ENCODE assay signal across 17 cellular contexts in genomic region chr18:69795785-69796184, GRCh38.
DNase-seq lines count a peak whose midpoint lies in the region; ATAC-seq and TF ChIP-seq lines count a peak whose summit lies in the region.
"Had no signal": no experiment of that assay in that cellular context is flagged by ENCODE, and none has a peak within 500 bp of the region (broad histone marks: within the 10 kb centered on the region; RNA-seq: fewer than 3 reads in every experiment).

No MANE protein-coding gene starts in this region.

- no peak for TF ChIP-seq CTCF in nephron (IDR thresholded peaks at IDR 0.05; ENCODE audit: unreplicated experiment in 3 of 3)

- H3K27me3 Mint-ChIP-seq in nephron (ENCODE audit: low read depth) = no peaks in the 10 kb centered on the region
- H3K27me3 Mint-ChIP-seq: stimulated activated memory B cell treated with anti-CD40 and anti-IgM and Interleukin-4, amounts not matched to agents 10 μg/mL and 1 μg/mL and 100 μg/mL, for 72 hours had no signal

- H3K9me3 Mint-ChIP-seq in nephron = peaks cover 10% of the 10 kb centered on the region
- H3K9me3 Mint-ChIP-seq: stimulated activated memory B cell treated with anti-CD40 and anti-IgM and Interleukin-4, amounts not matched to agents 10 μg/mL and 1 μg/mL and 100 μg/mL, for 72 hours had no signal

- peak; percentile 27 for DNase-seq in AG20443 (ENCODE audit: low spot score)
- DNase-seq in M059J (ENCODE audit: low read depth) = peak; percentile 83
- peak; percentile 64 for DNase-seq in dedifferentiated amniotic fluid mesenchymal stem cell (ENCODE audit: extremely low spot score)
- DNase-seq in NCI-H446 (lab: John Stamatoyannopoulos, UW) = no peak
- DNase-seq: activated CD8-positive, alpha-beta memory T cell treated with anti-CD3 and anti-CD28 coated beads for 24 hours; amygdala; DMS79 treated with DMSO at 0.1 percent for 48 hours; Karpas-422; NCI-H1436; NCI-H510A; OCI-M1; upper lobe of left lung had no signal

- peaks cover 8% of the 10 kb centered on the region for H3K4me1 Mint-ChIP-seq in nephron
- H3K4me1 Mint-ChIP-seq: stimulated activated memory B cell treated with anti-CD40 and anti-IgM and Interleukin-4, amounts not matched to agents 10 μg/mL and 1 μg/mL and 100 μg/mL, for 72 hours had no signal

- H3K4me3 Mint-ChIP-seq in nephron = no peak overlapping the region
- H3K4me3 Mint-ChIP-seq: stimulated activated memory B cell treated with anti-CD40 and anti-IgM and Interleukin-4, amounts not matched to agents 10 μg/mL and 1 μg/mL and 100 μg/mL, for 72 hours had no signal

- H3K27ac Mint-ChIP-seq in nephron = peak overlapping the region; percentile 3 to 65 (median 7)
- H3K27ac Mint-ChIP-seq: stimulated activated memory B cell treated with anti-CD40 and anti-IgM and Interleukin-4, amounts not matched to agents 10 μg/mL and 1 μg/mL and 100 μg/mL, for 72 hours had no signal

- H3K36me3 Mint-ChIP-seq in nephron (ENCODE audit: low read depth) = peaks cover 9% of the 10 kb centered on the region
- H3K36me3 Mint-ChIP-seq: stimulated activated memory B cell treated with anti-CD40 and anti-IgM and Interleukin-4, amounts not matched to agents 10 μg/mL and 1 μg/mL and 100 μg/mL, for 72 hours had no signal

- ATAC-seq in HG02678 (IDR thresholded peaks at IDR 0.05; ENCODE audit: unreplicated experiment) = no peak
- ATAC-seq in GM21528 (IDR thresholded peaks at IDR 0.05; ENCODE audit: low FRiP score, unreplicated experiment) = no peak
- ATAC-seq in HG03135 (IDR thresholded peaks at IDR 0.05; ENCODE audit: unreplicated experiment) = no peak
- ATAC-seq: stimulated activated memory B cell treated with anti-CD40 and anti-IgM and Interleukin-4, amounts not matched to agents 10 μg/mL and 1 μg/mL and 100 μg/mL, for 72 hours had no signal

Comparison
In these comparisons a context has a peak if more than half of its experiments do, and no peak if none do; other contexts are left out.
1. DNase-seq: peak in AG20443 (single experiment), M059J (single experiment) and dedifferentiated amniotic fluid mesenchymal stem cell (single experiment); none in NCI-H446 (0 of 2).